ENCODE assay signal across 1 cellular context in genomic region chr15:34583399-34584320, GRCh38.
TF ChIP-seq lines count a peak whose summit lies in the region.

Gene GOLGA8B (minus strand): TSS chr15:34583651. CDS start chr15:34535912, 47,739 bp downstream.

TF ChIP-seq in HepG2, 621 proteins besides CTCF, POLR2A, EP300 and RAD21 (continued from another document and continues in another):
- TF ChIP-seq GLI4 (CRISPR knock-in tag; IDR thresholded peaks at IDR 0.05; ENCODE audit: borderline replicate concordance) (peak; percentile 43; the same call in 1 of the 2 replicates), NCOR1 (IDR thresholded peaks at IDR 0.05; ENCODE audit: borderline replicate concordance, low read length) (no peak), ZNF770 (CRISPR knock-in tag; IDR thresholded peaks at IDR 0.05) (peak; percentile 74), MED13 (CRISPR knock-in tag; IDR thresholded peaks at IDR 0.05) (no peak), ZNF292 (CRISPR knock-in tag; IDR thresholded peaks at IDR 0.05; ENCODE audit: borderline replicate concordance, low read depth) (no peak), ZBTB38 (CRISPR knock-in tag; IDR thresholded peaks at IDR 0.05) (no peak), PAF1 (CRISPR knock-in tag; IDR thresholded peaks at IDR 0.05) (no peak), DNMT3B (CRISPR knock-in tag; conservative IDR thresholded peaks at IDR 0.05) (no peak), ZNF569 (CRISPR knock-in tag; IDR thresholded peaks at IDR 0.05; ENCODE audit: borderline replicate concordance) (no peak), ATRX (CRISPR knock-in tag; IDR thresholded peaks at IDR 0.05; ENCODE audit: borderline replicate concordance) (no peak), ZIK1 (CRISPR knock-in tag; IDR thresholded peaks at IDR 0.05; ENCODE audit: borderline replicate concordance, low read depth) (no peak), FOXC1 (CRISPR knock-in tag; IDR thresholded peaks at IDR 0.05; ENCODE audit: borderline replicate concordance) (peak; percentile 59; the same call in 1 of the 2 replicates), MZF1 (CRISPR knock-in tag; IDR thresholded peaks at IDR 0.05; ENCODE audit: borderline replicate concordance) (no peak), ZNF652 (CRISPR knock-in tag; IDR thresholded peaks at IDR 0.05; ENCODE audit: borderline replicate concordance, low read depth) (no peak), ZSCAN22 (CRISPR knock-in tag; IDR thresholded peaks at IDR 0.05) (no peak), ARID3A (IDR thresholded peaks at IDR 0.05; ENCODE audit: low read depth, low read length) (no peak), ZNF260 (CRISPR knock-in tag; IDR thresholded peaks at IDR 0.05; ENCODE audit: borderline replicate concordance, low read depth) (no peak), ZBTB4 (CRISPR knock-in tag; IDR thresholded peaks at IDR 0.05; ENCODE audit: borderline replicate concordance) (no peak), ELF4 (CRISPR knock-in tag; IDR thresholded peaks at IDR 0.05; ENCODE audit: borderline replicate concordance) (peak; percentile 48; the same call in 1 of the 2 replicates), ZNF142 (CRISPR knock-in tag; IDR thresholded peaks at IDR 0.05) (no peak; the same call in 1 of the 2 replicates)
- TF ChIP-seq, protein P1, sequence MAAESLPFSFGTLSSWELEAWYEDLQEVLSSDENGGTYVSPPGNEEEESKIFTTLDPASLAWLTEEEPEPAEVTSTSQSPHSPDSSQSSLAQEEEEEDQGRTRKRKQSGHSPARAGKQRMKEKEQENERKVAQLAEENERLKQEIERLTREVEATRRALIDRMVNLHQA (CRISPR knock-in tag; IDR thresholded peaks at IDR 0.05) = no peak
- TF ChIP-seq, protein P2, sequence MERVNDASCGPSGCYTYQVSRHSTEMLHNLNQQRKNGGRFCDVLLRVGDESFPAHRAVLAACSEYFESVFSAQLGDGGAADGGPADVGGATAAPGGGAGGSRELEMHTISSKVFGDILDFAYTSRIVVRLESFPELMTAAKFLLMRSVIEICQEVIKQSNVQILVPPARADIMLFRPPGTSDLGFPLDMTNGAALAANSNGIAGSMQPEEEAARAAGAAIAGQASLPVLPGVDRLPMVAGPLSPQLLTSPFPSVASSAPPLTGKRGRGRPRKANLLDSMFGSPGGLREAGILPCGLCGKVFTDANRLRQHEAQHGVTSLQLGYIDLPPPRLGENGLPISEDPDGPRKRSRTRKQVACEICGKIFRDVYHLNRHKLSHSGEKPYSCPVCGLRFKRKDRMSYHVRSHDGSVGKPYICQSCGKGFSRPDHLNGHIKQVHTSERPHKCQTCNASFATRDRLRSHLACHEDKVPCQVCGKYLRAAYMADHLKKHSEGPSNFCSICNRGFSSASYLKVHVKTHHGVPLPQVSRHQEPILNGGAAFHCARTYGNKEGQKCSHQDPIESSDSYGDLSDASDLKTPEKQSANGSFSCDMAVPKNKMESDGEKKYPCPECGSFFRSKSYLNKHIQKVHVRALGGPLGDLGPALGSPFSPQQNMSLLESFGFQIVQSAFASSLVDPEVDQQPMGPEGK (CRISPR knock-in tag; IDR thresholded peaks at IDR 0.05) = no peak; the same call in 1 of the 2 replicates
- TF ChIP-seq, protein P3, sequence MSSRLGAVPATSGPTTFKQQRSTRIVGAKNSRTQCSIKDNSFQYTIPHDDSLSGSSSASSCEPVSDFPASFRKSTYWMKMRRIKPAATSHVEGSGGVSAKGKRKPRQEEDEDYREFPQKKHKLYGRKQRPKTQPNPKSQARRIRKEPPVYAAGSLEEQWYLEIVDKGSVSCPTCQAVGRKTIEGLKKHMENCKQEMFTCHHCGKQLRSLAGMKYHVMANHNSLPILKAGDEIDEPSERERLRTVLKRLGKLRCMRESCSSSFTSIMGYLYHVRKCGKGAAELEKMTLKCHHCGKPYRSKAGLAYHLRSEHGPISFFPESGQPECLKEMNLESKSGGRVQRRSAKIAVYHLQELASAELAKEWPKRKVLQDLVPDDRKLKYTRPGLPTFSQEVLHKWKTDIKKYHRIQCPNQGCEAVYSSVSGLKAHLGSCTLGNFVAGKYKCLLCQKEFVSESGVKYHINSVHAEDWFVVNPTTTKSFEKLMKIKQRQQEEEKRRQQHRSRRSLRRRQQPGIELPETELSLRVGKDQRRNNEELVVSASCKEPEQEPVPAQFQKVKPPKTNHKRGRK (CRISPR knock-in tag; IDR thresholded peaks at IDR 0.05) = no peak
- TF ChIP-seq, protein P4, sequence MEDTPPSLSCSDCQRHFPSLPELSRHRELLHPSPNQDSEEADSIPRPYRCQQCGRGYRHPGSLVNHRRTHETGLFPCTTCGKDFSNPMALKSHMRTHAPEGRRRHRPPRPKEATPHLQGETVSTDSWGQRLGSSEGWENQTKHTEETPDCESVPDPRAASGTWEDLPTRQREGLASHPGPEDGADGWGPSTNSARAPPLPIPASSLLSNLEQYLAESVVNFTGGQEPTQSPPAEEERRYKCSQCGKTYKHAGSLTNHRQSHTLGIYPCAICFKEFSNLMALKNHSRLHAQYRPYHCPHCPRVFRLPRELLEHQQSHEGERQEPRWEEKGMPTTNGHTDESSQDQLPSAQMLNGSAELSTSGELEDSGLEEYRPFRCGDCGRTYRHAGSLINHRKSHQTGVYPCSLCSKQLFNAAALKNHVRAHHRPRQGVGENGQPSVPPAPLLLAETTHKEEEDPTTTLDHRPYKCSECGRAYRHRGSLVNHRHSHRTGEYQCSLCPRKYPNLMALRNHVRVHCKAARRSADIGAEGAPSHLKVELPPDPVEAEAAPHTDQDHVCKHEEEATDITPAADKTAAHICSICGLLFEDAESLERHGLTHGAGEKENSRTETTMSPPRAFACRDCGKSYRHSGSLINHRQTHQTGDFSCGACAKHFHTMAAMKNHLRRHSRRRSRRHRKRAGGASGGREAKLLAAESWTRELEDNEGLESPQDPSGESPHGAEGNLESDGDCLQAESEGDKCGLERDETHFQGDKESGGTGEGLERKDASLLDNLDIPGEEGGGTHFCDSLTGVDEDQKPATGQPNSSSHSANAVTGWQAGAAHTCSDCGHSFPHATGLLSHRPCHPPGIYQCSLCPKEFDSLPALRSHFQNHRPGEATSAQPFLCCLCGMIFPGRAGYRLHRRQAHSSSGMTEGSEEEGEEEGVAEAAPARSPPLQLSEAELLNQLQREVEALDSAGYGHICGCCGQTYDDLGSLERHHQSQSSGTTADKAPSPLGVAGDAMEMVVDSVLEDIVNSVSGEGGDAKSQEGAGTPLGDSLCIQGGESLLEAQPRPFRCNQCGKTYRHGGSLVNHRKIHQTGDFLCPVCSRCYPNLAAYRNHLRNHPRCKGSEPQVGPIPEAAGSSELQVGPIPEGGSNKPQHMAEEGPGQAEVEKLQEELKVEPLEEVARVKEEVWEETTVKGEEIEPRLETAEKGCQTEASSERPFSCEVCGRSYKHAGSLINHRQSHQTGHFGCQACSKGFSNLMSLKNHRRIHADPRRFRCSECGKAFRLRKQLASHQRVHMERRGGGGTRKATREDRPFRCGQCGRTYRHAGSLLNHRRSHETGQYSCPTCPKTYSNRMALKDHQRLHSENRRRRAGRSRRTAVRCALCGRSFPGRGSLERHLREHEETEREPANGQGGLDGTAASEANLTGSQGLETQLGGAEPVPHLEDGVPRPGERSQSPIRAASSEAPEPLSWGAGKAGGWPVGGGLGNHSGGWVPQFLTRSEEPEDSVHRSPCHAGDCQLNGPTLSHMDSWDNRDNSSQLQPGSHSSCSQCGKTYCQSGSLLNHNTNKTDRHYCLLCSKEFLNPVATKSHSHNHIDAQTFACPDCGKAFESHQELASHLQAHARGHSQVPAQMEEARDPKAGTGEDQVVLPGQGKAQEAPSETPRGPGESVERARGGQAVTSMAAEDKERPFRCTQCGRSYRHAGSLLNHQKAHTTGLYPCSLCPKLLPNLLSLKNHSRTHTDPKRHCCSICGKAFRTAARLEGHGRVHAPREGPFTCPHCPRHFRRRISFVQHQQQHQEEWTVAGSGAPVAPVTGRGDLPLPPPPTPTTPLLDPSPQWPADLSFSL (CRISPR knock-in tag; IDR thresholded peaks at IDR 0.05) = no peak
- TF ChIP-seq, protein P5, sequence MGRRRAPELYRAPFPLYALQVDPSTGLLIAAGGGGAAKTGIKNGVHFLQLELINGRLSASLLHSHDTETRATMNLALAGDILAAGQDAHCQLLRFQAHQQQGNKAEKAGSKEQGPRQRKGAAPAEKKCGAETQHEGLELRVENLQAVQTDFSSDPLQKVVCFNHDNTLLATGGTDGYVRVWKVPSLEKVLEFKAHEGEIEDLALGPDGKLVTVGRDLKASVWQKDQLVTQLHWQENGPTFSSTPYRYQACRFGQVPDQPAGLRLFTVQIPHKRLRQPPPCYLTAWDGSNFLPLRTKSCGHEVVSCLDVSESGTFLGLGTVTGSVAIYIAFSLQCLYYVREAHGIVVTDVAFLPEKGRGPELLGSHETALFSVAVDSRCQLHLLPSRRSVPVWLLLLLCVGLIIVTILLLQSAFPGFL (CRISPR knock-in tag; IDR thresholded peaks at IDR 0.05) = 0 out of 2 replicates have a peak, but pooled peaks have one; percentile 63
